ENCODE assay signal across 1 cellular context in genomic region chr3:113678773-113679172, GRCh38.
TF ChIP-seq lines count a peak whose summit lies in the region.

No MANE protein-coding gene starts in this region.

TF ChIP-seq in HEK293, 187 proteins besides CTCF, POLR2A, EP300 and RAD21:
- TF ChIP-seq ZBTB44 (tag by site-specific recombination; IDR thresholded peaks at IDR 0.05) = no peak
- TF ChIP-seq ZSCAN5A (tag by site-specific recombination; IDR thresholded peaks at IDR 0.05) = no peak
- TF ChIP-seq ZNF596 (tag by site-specific recombination; IDR thresholded peaks at IDR 0.05) = peak; percentile 28; the same call in 1 of the 2 replicates
- TF ChIP-seq ZNF707 (tag by site-specific recombination; IDR thresholded peaks at IDR 0.05) = no peak
- TF ChIP-seq ZSCAN23 (tag by site-specific recombination; IDR thresholded peaks at IDR 0.05) = no peak
- no peak for TF ChIP-seq ZNF843 (tag by site-specific recombination; IDR thresholded peaks at IDR 0.05)
- TF ChIP-seq TSHZ1 (tag by site-specific recombination; IDR thresholded peaks at IDR 0.05; ENCODE audit: borderline replicate concordance) = no peak
- no peak for TF ChIP-seq ZNF549 (tag by site-specific recombination; IDR thresholded peaks at IDR 0.05)
